ENCODE assay signal across 12 cellular contexts in genomic region chr5:76953551-76954382, GRCh38. TPM values are rescaled to one million over a fixed set of nuclear protein-coding genes. Genes with fewer than 3 reads are reported as not detected.
DNase-seq lines count a peak whose midpoint lies in the region; ATAC-seq and TF ChIP-seq lines count a peak whose summit lies in the region.
"Had no signal": no experiment of that assay in that cellular context is flagged by ENCODE, and none has a peak within 500 bp of the region (broad histone marks: within the 10 kb centered on the region; RNA-seq: fewer than 3 reads in every experiment).

No MANE protein-coding gene starts in this region.

- no peaks in the 10 kb centered on the region for H3K36me3 ChIP-seq in SK-N-SH (replicated peaks in 1 of 2; ENCODE audit: control insufficient read depth in 1 of 2, insufficient read depth in 2 of 2, low read length in 1 of 2)
- no peaks in the 10 kb centered on the region for H3K36me3 ChIP-seq in osteoblast (ENCODE audit: insufficient read depth, low read length)
- H3K36me3 ChIP-seq in naive thymus-derived CD4-positive, alpha-beta T cell (ENCODE audit: control insufficient read depth in 2 of 3, insufficient read depth in 3 of 3, low read length in 3 of 3): no peaks in the 10 kb centered on the region
- no peaks in the 10 kb centered on the region for H3K36me3 ChIP-seq in MM.1S (replicated peaks; ENCODE audit: insufficient read depth, low read length)

- H3K4me1 ChIP-seq in SK-N-SH (ENCODE audit: control insufficient read depth in 1 of 2, insufficient read depth in 2 of 2, low read depth in 1 of 2, low read length in 1 of 2) (peaks cover 0 to 4% of the 10 kb centered on the region in 2 experiments; a peak in 1 of 4 replicates), osteoblast (ENCODE audit: insufficient read depth, low read length) (peaks cover 4% of the 10 kb centered on the region), MM.1S (ENCODE audit: low read length) (no peaks in the 10 kb centered on the region)
- H3K4me1 ChIP-seq in naive thymus-derived CD4-positive, alpha-beta T cell (ENCODE audit: control insufficient read depth in 2 of 2, insufficient read depth in 2 of 2, low read length in 2 of 2): no peaks in the 10 kb centered on the region

- no peaks in the 10 kb centered on the region for H3K36me3 Mint-ChIP-seq in naive thymus-derived CD4-positive, alpha-beta T cell

- CTCF ChIA-PET in SK-N-SH (lab: Yijun Ruan, JAX): no interaction called here
- CTCF ChIA-PET in naive thymus-derived CD4-positive, alpha-beta T cell (lab: Charles Lee): no interaction called here

- POLR2A ChIA-PET in SK-N-SH (lab: Yijun Ruan, JAX): no interaction called here
- POLR2A ChIA-PET in naive thymus-derived CD4-positive, alpha-beta T cell (lab: Charles Lee): no interaction called here

- H2AFZ ChIP-seq in SK-N-SH (ENCODE audit: low read depth): no peak overlapping the region
- H2AFZ ChIP-seq in osteoblast (ENCODE audit: low read length): peak overlapping the region; percentile 56
- H2AFZ ChIP-seq in MM.1S (ENCODE audit: low read length): no peak overlapping the region

- DNase-seq in Ammon's horn (ENCODE audit: low spot score) (peak; percentile 24), SK-N-SH (peak; percentile 62), foreskin fibroblast (peak in 1 of 2 donors; percentile 67), osteoblast (ENCODE audit: insufficient read length, low spot score, missing footprints) (peak; percentile 58), MM.1S (no peak)
- DNase-seq in naive thymus-derived CD4-positive, alpha-beta T cell: no peak
- no peak for DNase-seq in activated CD4-positive, alpha-beta T cell treated with anti-CD3 and anti-CD28 coated beads, Interleukin-2, amount 50 U/mL, for 4 hours
- DNase-seq: NK-92 treated with Interleukin-12 subunit alpha and Interleukin-12 subunit beta, amount 100 ng/mL, for 24 hours; stimulated activated naive CD4-positive, alpha-beta T cell treated with Interleukin-2 at 50 U/mL for 16 hours had no signal

- TF ChIP-seq CTCF in SK-N-SH (IDR thresholded peaks at IDR 0.05): no peak
- TF ChIP-seq CTCF in foreskin fibroblast (IDR thresholded peaks at IDR 0.05; ENCODE audit: low read depth, low read length): no peak
- no peak for TF ChIP-seq CTCF in osteoblast (IDR thresholded peaks at IDR 0.05; ENCODE audit: extremely low read depth, low read depth, low read length)
- no peak for TF ChIP-seq CTCF in MM.1S (IDR thresholded peaks at IDR 0.05; ENCODE audit: low read length)

- H3K27me3 Mint-ChIP-seq in naive thymus-derived CD4-positive, alpha-beta T cell: peaks cover 36 to 64% (median 42%) of the 10 kb centered on the region in 5 donors

- 16% methylated on average over 13 of the region's 81 CpGs for WGBS in SK-N-SH (ENCODE audit: low lambda C conversion rate)

- peaks cover 0 to 12% (median 5%) of the 10 kb centered on the region in 7 donors for H3K4me1 Mint-ChIP-seq in naive thymus-derived CD4-positive, alpha-beta T cell

- H3K9ac ChIP-seq in SK-N-SH: no peak overlapping the region
- no peak overlapping the region for H3K9ac ChIP-seq in MM.1S (ENCODE audit: low read length)

- H3K4me2 ChIP-seq in SK-N-SH: peak overlapping the region; percentile 63; the same call in 1 of the 2 replicates
- H3K4me2 ChIP-seq in osteoblast (ENCODE audit: insufficient read depth, low read length): peak overlapping the region; percentile 28
- no peak overlapping the region for H3K4me2 ChIP-seq in MM.1S (ENCODE audit: low read depth, low read length)

- no peaks in the 10 kb centered on the region for H3K9me3 Mint-ChIP-seq in naive thymus-derived CD4-positive, alpha-beta T cell
- H3K9me3 Mint-ChIP-seq: activated T-helper 1 cell treated with anti-CD3 and anti-CD28 coated beads, Interleukin-12 subunit alpha, Interleukin-12 subunit beta, Interleukin-2, Interleukin-4 antibody, amounts not matched to agents 30 ng/mL and 10 ng/mL and 1 ng/mL, durations not matched to agents 14 hours and 24 hours and 36 hours had no signal

- intact Hi-C loops in naive thymus-derived CD4-positive, alpha-beta T cell (cut with micrococcal nuclease): no loop called here

- no peak overlapping the region for H3K27ac ChIP-seq in SK-N-SH (ENCODE audit: low read depth in 2 of 2, low read length in 1 of 2)
- H3K27ac ChIP-seq in osteoblast (ENCODE audit: low read depth, low read length): no peak overlapping the region
- H3K27ac ChIP-seq in naive thymus-derived CD4-positive, alpha-beta T cell (ENCODE audit: low read depth, low read length): no peak overlapping the region
- no peak overlapping the region for H3K27ac ChIP-seq in MM.1S (ENCODE audit: low read length)

- no peaks in the 10 kb centered on the region for H3K9me2 ChIP-seq in SK-N-SH
- no peaks in the 10 kb centered on the region for H3K9me2 ChIP-seq in MM.1S (replicated peaks; ENCODE audit: insufficient read depth, low read length)

- no peaks in the 10 kb centered on the region for H3K79me2 ChIP-seq in SK-N-SH (ENCODE audit: insufficient read depth)
- no peaks in the 10 kb centered on the region for H3K79me2 ChIP-seq in osteoblast (ENCODE audit: insufficient read depth, low read length)
- no peaks in the 10 kb centered on the region for H3K79me2 ChIP-seq in MM.1S (ENCODE audit: low read length)

- TF ChIP-seq RAD21 in SK-N-SH (IDR thresholded peaks at IDR 0.05; ENCODE audit: low read length): no peak

- no peaks in the 10 kb centered on the region for H3F3A ChIP-seq in SK-N-SH (replicated peaks; ENCODE audit: insufficient read depth)
- H3F3A ChIP-seq in MM.1S (ENCODE audit: insufficient read depth, low read length): no peaks in the 10 kb centered on the region

- H3K27ac Mint-ChIP-seq in naive thymus-derived CD4-positive, alpha-beta T cell: no peak overlapping the region
- H3K27ac Mint-ChIP-seq: activated T-helper 1 cell treated with anti-CD3 and anti-CD28 coated beads, Interleukin-12 subunit alpha, Interleukin-12 subunit beta, Interleukin-2, Interleukin-4 antibody, amounts not matched to agents 30 ng/mL and 10 ng/mL and 1 ng/mL, durations not matched to agents 14 hours and 24 hours and 36 hours had no signal

- H3K9me3 ChIP-seq in SK-N-SH: no peaks in the 10 kb centered on the region
- no peaks in the 10 kb centered on the region for H3K9me3 ChIP-seq in osteoblast (ENCODE audit: low read depth, low read length)
- H3K9me3 ChIP-seq in naive thymus-derived CD4-positive, alpha-beta T cell (ENCODE audit: control insufficient read depth in 2 of 3, low read length in 3 of 3): no peaks in the 10 kb centered on the region
- H3K9me3 ChIP-seq in MM.1S (replicated peaks; ENCODE audit: insufficient read depth, low read length): no peaks in the 10 kb centered on the region

- H4K20me1 ChIP-seq in SK-N-SH (ENCODE audit: insufficient read depth) (no peaks in the 10 kb centered on the region), osteoblast (ENCODE audit: insufficient read depth, low read length) (no peaks in the 10 kb centered on the region), MM.1S (ENCODE audit: insufficient read depth, low read length) (no peaks in the 10 kb centered on the region)

- no peak for TF ChIP-seq EP300 in SK-N-SH (IDR thresholded peaks at IDR 0.05; ENCODE audit: borderline replicate concordance in 1 of 2, low read depth in 1 of 2, low read length in 1 of 2)

- H3K27me3 ChIP-seq in SK-N-SH (ENCODE audit: insufficient read depth) (peaks cover 35% of the 10 kb centered on the region), osteoblast (ENCODE audit: insufficient read depth, low read length) (peaks cover 45% of the 10 kb centered on the region), MM.1S (replicated peaks; ENCODE audit: insufficient read depth, low read length) (no peaks in the 10 kb centered on the region)
- no peaks in the 10 kb centered on the region for H3K27me3 ChIP-seq in naive thymus-derived CD4-positive, alpha-beta T cell (ENCODE audit: control insufficient read depth in 2 of 2, insufficient read depth in 2 of 2, low read length in 2 of 2)

- peak overlapping the region in 4 of 10 donors; percentile 29 to 68 (median 34) for H3K4me3 Mint-ChIP-seq in naive thymus-derived CD4-positive, alpha-beta T cell
- H3K4me3 Mint-ChIP-seq: activated T-helper 1 cell treated with anti-CD3 and anti-CD28 coated beads, Interleukin-12 subunit alpha, Interleukin-12 subunit beta, Interleukin-2, Interleukin-4 antibody, amounts not matched to agents 30 ng/mL and 10 ng/mL and 1 ng/mL, durations not matched to agents 14 hours and 24 hours and 36 hours had no signal

- ATAC-seq in naive thymus-derived CD4-positive, alpha-beta T cell: no peak
- ATAC-seq in HG02588 (IDR thresholded peaks at IDR 0.05; ENCODE audit: unreplicated experiment): no peak

- H3K4me3 ChIP-seq in SK-N-SH (ENCODE audit: low read depth in 2 of 2, low read length in 1 of 2) (peak overlapping the region; percentile 29 to 34), foreskin fibroblast (ENCODE audit: low read depth in 1 of 2, low read length in 2 of 2) (peak overlapping the region; percentile 35 to 45), osteoblast (ENCODE audit: insufficient read depth, low read length) (peak overlapping the region; percentile 55), MM.1S (ENCODE audit: low read length) (no peak overlapping the region)
- H3K4me3 ChIP-seq in naive thymus-derived CD4-positive, alpha-beta T cell (ENCODE audit: low read length): no peak overlapping the region

TF ChIP-seq in SK-N-SH, 30 proteins besides CTCF, POLR2A, EP300 and RAD21 (continues in another document):
- TF ChIP-seq TCF12 (IDR thresholded peaks at IDR 0.05) (no peak), RFX5 (IDR thresholded peaks at IDR 0.05; ENCODE audit: low read length) (no peak)

RNA-seq across cellular contexts. Expression of gene CRHBP, which starts 0.9 kb away (rescaled TPM):
- polyA plus RNA-seq in SK-N-SH (2012; rRNA removed): not detected in 2 replicates
- polyA plus RNA-seq in SK-N-SH (2012; cell fraction: cytosol; rRNA removed): not detected in 2 replicates
- not detected in 2 replicates for polyA plus RNA-seq in SK-N-SH (2012; cell fraction: nucleus; rRNA removed)
- under 0.01 TPM in 1 of 2 replicates, not detected in the other for total RNA-seq in osteoblast
- total RNA-seq in naive thymus-derived CD4-positive, alpha-beta T cell: 1 to 10 TPM in 1 of 5 experiments, under 1 TPM in 1, not detected in 3; 0.60 to 3.2 TPM
- polyA plus RNA-seq in naive thymus-derived CD4-positive, alpha-beta T cell: not detected
- total RNA-seq: activated T-helper 1 cell treated with anti-CD3 and anti-CD28 coated beads, Interleukin-12 subunit alpha, Interleukin-12 subunit beta, Interleukin-2, Interleukin-4 antibody, amounts not matched to agents 30 ng/mL and 10 ng/mL and 1 ng/mL, durations not matched to agents 14 hours and 24 hours and 36 hours; lung microvascular endothelial cell had no signal

Comparison
In these comparisons a context has a peak if more than half of its experiments do, and no peak if none do; other contexts are left out.
1. DNase-seq: peak in Ammon's horn (single experiment), SK-N-SH (single experiment) and osteoblast (single experiment); none in naive thymus-derived CD4-positive, alpha-beta T cell (0 of 9), MM.1S (single experiment) and activated CD4-positive, alpha-beta T cell treated with anti-CD3 and anti-CD28 coated beads, Interleukin-2, amount 50 U/mL, for 4 hours (0 of 2).
2. H3K4me3 ChIP-seq: peak in SK-N-SH (2 of 2), foreskin fibroblast (2 of 2) and osteoblast (single experiment); none in naive thymus-derived CD4-positive, alpha-beta T cell (single experiment) and MM.1S (single experiment).